Comparison of ENCODE assay signal across 2 cellular contexts in genomic region chr12:12868836-12869235, GRCh38.
TF ChIP-seq lines count a peak whose summit lies in the region.

No MANE protein-coding gene starts in this region.

TF ChIP-seq in A549, 52 proteins besides CTCF, POLR2A, EP300 and RAD21:
- TF ChIP-seq SMC3 (IDR thresholded peaks at IDR 0.05) (no peak), ATOH8 (CRISPR knock-in tag; IDR thresholded peaks at IDR 0.05; ENCODE audit: low read depth) (no peak), ESRRA (IDR thresholded peaks at IDR 0.05; ENCODE audit: borderline replicate concordance, low read length) (no peak), PBX3 (IDR thresholded peaks at IDR 0.05) (no peak), MYC (IDR thresholded peaks at IDR 0.05; ENCODE audit: borderline replicate concordance, low read length) (no peak), BCL3 (IDR thresholded peaks at IDR 0.05) (no peak), RARB (CRISPR knock-in tag; IDR thresholded peaks at IDR 0.05) (no peak), CBX8 (IDR thresholded peaks at IDR 0.05) (no peak), CEBPB (IDR thresholded peaks at IDR 0.05) (no peak), SREBF2 (IDR thresholded peaks at IDR 0.05) (no peak), HDAC2 (IDR thresholded peaks at IDR 0.05) (no peak), JUNB (IDR thresholded peaks at IDR 0.05) (no peak), PHF8 (IDR thresholded peaks at IDR 0.05; ENCODE audit: borderline replicate concordance, low read depth) (no peak), FOSB (CRISPR knock-in tag; IDR thresholded peaks at IDR 0.05) (no peak), GATA3 (IDR thresholded peaks at IDR 0.05; ENCODE audit: borderline replicate concordance) (no peak), RCOR1 (IDR thresholded peaks at IDR 0.05; ENCODE audit: low read depth, low read length) (no peak), EHF (CRISPR knock-in tag; IDR thresholded peaks at IDR 0.05) (no peak), MAZ (IDR thresholded peaks at IDR 0.05; ENCODE audit: borderline replicate concordance, low read depth, low read length) (no peak)

TF ChIP-seq in IMR-90, 13 proteins besides CTCF, POLR2A, EP300 and RAD21:
- TF ChIP-seq MXI1 (IDR thresholded peaks at IDR 0.05; ENCODE audit: borderline replicate concordance, low read depth, low read length) (no peak), FOS (IDR thresholded peaks at IDR 0.05; ENCODE audit: low read depth, low read length) (no peak), USF2 (IDR thresholded peaks at IDR 0.05; ENCODE audit: low read depth, low read length) (no peak), MAZ (IDR thresholded peaks at IDR 0.05; ENCODE audit: borderline replicate concordance, low read depth, low read length) (no peak)
TF ChIP-seq in IMR-90: peak in this region for 0.
